ENCODE assay signal across 1 cellular context in genomic region chr5:115842952-115843351, GRCh38.
TF ChIP-seq lines count a peak whose summit lies in the region.

No MANE protein-coding gene starts in this region.

TF ChIP-seq in HepG2, 621 proteins besides CTCF, POLR2A, EP300 and RAD21:
- TF ChIP-seq, protein P1, sequence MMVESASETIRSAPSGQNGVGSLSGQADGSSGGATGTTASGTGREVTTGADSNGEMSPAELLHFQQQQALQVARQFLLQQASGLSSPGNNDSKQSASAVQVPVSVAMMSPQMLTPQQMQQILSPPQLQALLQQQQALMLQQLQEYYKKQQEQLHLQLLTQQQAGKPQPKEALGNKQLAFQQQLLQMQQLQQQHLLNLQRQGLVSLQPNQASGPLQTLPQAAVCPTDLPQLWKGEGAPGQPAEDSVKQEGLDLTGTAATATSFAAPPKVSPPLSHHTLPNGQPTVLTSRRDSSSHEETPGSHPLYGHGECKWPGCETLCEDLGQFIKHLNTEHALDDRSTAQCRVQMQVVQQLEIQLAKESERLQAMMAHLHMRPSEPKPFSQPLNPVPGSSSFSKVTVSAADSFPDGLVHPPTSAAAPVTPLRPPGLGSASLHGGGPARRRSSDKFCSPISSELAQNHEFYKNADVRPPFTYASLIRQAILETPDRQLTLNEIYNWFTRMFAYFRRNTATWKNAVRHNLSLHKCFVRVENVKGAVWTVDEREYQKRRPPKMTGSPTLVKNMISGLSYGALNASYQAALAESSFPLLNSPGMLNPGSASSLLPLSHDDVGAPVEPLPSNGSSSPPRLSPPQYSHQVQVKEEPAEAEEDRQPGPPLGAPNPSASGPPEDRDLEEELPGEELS (CRISPR knock-in tag; IDR thresholded peaks at IDR 0.05) = no peak
- TF ChIP-seq RARG (CRISPR knock-in tag; IDR thresholded peaks at IDR 0.05; ENCODE audit: low read depth) = no peak
